Comparison of ENCODE assay signal across 8 cellular contexts in the genomic region with DNA sequence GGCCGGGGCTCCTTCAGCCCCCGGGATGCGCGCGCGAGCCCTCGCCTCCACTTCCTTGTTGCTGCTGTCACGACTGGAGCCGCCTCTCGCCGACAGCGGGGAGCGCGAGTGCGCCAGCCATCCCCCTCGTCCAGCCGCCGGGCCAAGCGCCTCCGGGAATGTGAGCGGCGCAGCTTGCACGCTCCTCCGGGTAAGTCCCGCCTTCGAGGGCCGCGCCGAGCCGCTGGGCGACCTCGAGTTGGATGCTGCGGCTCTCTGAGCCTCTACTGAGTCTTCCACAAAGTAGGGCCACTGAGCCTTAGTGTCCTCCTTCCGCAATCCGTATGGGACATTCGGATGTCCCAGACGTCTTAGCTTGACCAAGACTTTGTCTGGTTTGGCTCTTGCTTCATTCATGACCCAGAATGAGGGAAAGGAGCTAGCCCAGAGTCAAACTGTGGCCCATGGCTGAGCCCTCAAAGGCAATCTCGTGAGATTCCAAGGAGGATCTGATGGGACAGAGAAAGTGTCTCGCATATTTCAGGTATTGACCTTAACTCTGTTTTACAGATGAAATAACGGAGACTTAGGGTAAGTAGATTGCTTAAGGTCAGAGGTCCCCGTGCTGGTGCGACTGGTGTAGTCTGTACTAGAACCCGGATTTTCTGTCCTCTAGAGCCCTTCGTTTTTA. TPM values are rescaled to one million over a fixed set of nuclear protein-coding genes. Genes with fewer than 3 reads are reported as not detected.
DNase-seq lines count a peak whose midpoint lies in the region; ATAC-seq and TF ChIP-seq lines count a peak whose summit lies in the region.

No MANE protein-coding gene starts in this region.

- H3K9me3 ChIP-seq in Caco-2 = no peaks in the 10 kb centered on the region
- no peaks in the 10 kb centered on the region for H3K9me3 ChIP-seq in PC-3 (ENCODE audit: low read length)

- peaks cover 53% of the 10 kb centered on the region for H3K79me2 ChIP-seq in PC-3 (ENCODE audit: low read length)

- H3K9ac ChIP-seq in PC-3 (ENCODE audit: low read length) = peak overlapping the region; percentile 93

- peaks cover 11% of the 10 kb centered on the region for H4K20me1 ChIP-seq in PC-3 (ENCODE audit: low read length)

- peaks cover 27% of the 10 kb centered on the region for H3K4me1 ChIP-seq in Caco-2
- H3K4me1 ChIP-seq in PC-3 (ENCODE audit: insufficient read depth, low read length) = peaks cover 22% of the 10 kb centered on the region

- H3K27ac ChIP-seq in PC-3 (ENCODE audit: low read length) = peak overlapping the region; percentile 63

- H3K27ac Mint-ChIP-seq in Caco-2 (ENCODE audit: unreplicated experiment) = peak overlapping the region; percentile 86
- peak overlapping the region; percentile 85 for H3K27ac Mint-ChIP-seq in activated naive CD4-positive, alpha-beta T cell treated with anti-CD3 and anti-CD28 coated beads for 36 hours
- H3K27ac Mint-ChIP-seq in glutamatergic neuron (ENCODE audit: unreplicated experiment) = peak overlapping the region; percentile 56

- CTCF ChIA-PET in Caco-2 (lab: Charles Lee) = interaction anchor here (0.9 to 1.4 kb wide), 5 partner anchors 11 to 167 kb away, joined by 3 to 10 read pairs (median 8); no protein-coding TSS in a partner anchor
- CTCF ChIA-PET in HEK293T (lab: Yijun Ruan, JAX) = no interaction called here
- CTCF ChIA-PET in PC-3 (lab: Charles Lee) = interaction anchor here (0.9 kb wide), 1 partner anchor 167 kb away, joined by 3 read pairs; no protein-coding TSS in a partner anchor
- CTCF ChIA-PET in activated naive CD4-positive, alpha-beta T cell treated with anti-CD3 and anti-CD28 coated beads for 36 hours (lab: Charles Lee) = interaction anchor here (2.4 kb wide), 1 partner anchor 10 kb away, joined by 14 read pairs; no protein-coding TSS in a partner anchor

- ATAC-seq in PC-3 (peak; percentile 32), GM18520 (IDR thresholded peaks at IDR 0.05; ENCODE audit: unreplicated experiment) (no peak)

- H3K9me2 ChIP-seq in PC-3 (replicated peaks; ENCODE audit: low read length) = no peaks in the 10 kb centered on the region

- peak; percentile 34 to 42 for DNase-seq in Caco-2
- peak; percentile 45 for DNase-seq in HEK293T (ENCODE audit: extremely low spot score)
- DNase-seq in PC-3 = peak; percentile 44
- peak; percentile 55 for DNase-seq in activated naive CD4-positive, alpha-beta T cell treated with anti-CD3 and anti-CD28 coated beads for 36 hours
- DNase-seq in glutamatergic neuron = peak; percentile 70
- DNase-seq in posterior vena cava (ENCODE audit: low spot score) = peak; percentile 92
- no peak for DNase-seq in SIG-M5 treated with dmso at 0.1 percent for 504 hours (lab: John Stamatoyannopoulos, UW; ENCODE audit: unreplicated experiment)

- no TSS peak for BruUV-seq in Caco-2 (replicated peaks; lab: Mats Ljungman, UMichigan)
- BruUV-seq in PC-3 (replicated peaks; lab: Mats Ljungman, UMichigan) = no TSS peak

- H3K4me3 Mint-ChIP-seq in Caco-2 (ENCODE audit: unreplicated experiment) (peak overlapping the region; percentile 85), glutamatergic neuron (ENCODE audit: unreplicated experiment) (peak overlapping the region; percentile 87)
- peak overlapping the region; percentile 86 for H3K4me3 Mint-ChIP-seq in activated naive CD4-positive, alpha-beta T cell treated with anti-CD3 and anti-CD28 coated beads for 36 hours

- H3K27me3 Mint-ChIP-seq in Caco-2 (ENCODE audit: insufficient read depth, unreplicated experiment) (no peaks in the 10 kb centered on the region), glutamatergic neuron (ENCODE audit: unreplicated experiment) (peaks cover 11% of the 10 kb centered on the region)
- no peaks in the 10 kb centered on the region for H3K27me3 Mint-ChIP-seq in activated naive CD4-positive, alpha-beta T cell treated with anti-CD3 and anti-CD28 coated beads for 36 hours (ENCODE audit: low read depth)

- H2AFZ ChIP-seq in PC-3 (ENCODE audit: low read length) = peak overlapping the region; percentile 76

- H3K36me3 Mint-ChIP-seq in Caco-2 (ENCODE audit: insufficient read depth, unreplicated experiment) (peaks cover 53% of the 10 kb centered on the region), glutamatergic neuron (ENCODE audit: unreplicated experiment) (no peaks in the 10 kb centered on the region)
- peaks cover 15% of the 10 kb centered on the region for H3K36me3 Mint-ChIP-seq in activated naive CD4-positive, alpha-beta T cell treated with anti-CD3 and anti-CD28 coated beads for 36 hours (ENCODE audit: low read depth)

- H3K4me1 Mint-ChIP-seq in Caco-2 (ENCODE audit: low read depth, unreplicated experiment) (peaks cover 35% of the 10 kb centered on the region), glutamatergic neuron (ENCODE audit: low read depth, unreplicated experiment) (peaks cover 10% of the 10 kb centered on the region)
- H3K4me1 Mint-ChIP-seq in activated naive CD4-positive, alpha-beta T cell treated with anti-CD3 and anti-CD28 coated beads for 36 hours (ENCODE audit: low read depth) = peaks cover 40% of the 10 kb centered on the region

- no peak for TF ChIP-seq CTCF in Caco-2 (IDR thresholded peaks at IDR 0.05; ENCODE audit: insufficient read depth in 1 of 2, low read depth in 1 of 2, low read length in 1 of 2, severe bottlenecking in 1 of 2, unreplicated experiment in 1 of 2)
- TF ChIP-seq CTCF in PC-3 (conservative IDR thresholded peaks at IDR 0.05; ENCODE audit: low read depth, low read length) = no peak
- no peak for TF ChIP-seq CTCF in glutamatergic neuron (IDR thresholded peaks at IDR 0.05; ENCODE audit: partially characterized antibody, unreplicated experiment)

- POLR2A ChIA-PET in Caco-2 (lab: Charles Lee) = interaction anchor here (0.5 to 1.9 kb wide), 5 partner anchors 25 to 145 kb away, joined by 3 to 7 read pairs (median 4); no protein-coding TSS in a partner anchor
- POLR2A ChIA-PET in HEK293T (lab: Yijun Ruan, JAX) = interaction anchor here (0.5 to 1.8 kb wide), 11 partner anchors 11 to 271 kb away, joined by 3 to 8 read pairs (median 4); a partner anchor contains a TSS
- POLR2A ChIA-PET in PC-3 (lab: Charles Lee; ENCODE audit: unreplicated experiment) = interaction anchor here (0.5 to 1.5 kb wide), 4 partner anchors 16 to 655 kb away, joined by 3 to 12 read pairs (median 4); no protein-coding TSS in a partner anchor

- peak overlapping the region; percentile 72 for H3K4me3 ChIP-seq in Caco-2 (ENCODE audit: low read depth, low read length)
- peak overlapping the region; percentile 89 for H3K4me3 ChIP-seq in PC-3 (ENCODE audit: low read length)

- no peaks in the 10 kb centered on the region for H3F3A ChIP-seq in PC-3 (ENCODE audit: low read length, unreplicated experiment)

- H3K9me3 Mint-ChIP-seq in Caco-2 (ENCODE audit: unreplicated experiment) = no peaks in the 10 kb centered on the region
- H3K9me3 Mint-ChIP-seq in activated naive CD4-positive, alpha-beta T cell treated with anti-CD3 and anti-CD28 coated beads for 36 hours = no peaks in the 10 kb centered on the region
- peaks cover 11% of the 10 kb centered on the region for H3K9me3 Mint-ChIP-seq in glutamatergic neuron (ENCODE audit: unreplicated experiment)

- H3K4me2 ChIP-seq in PC-3 (ENCODE audit: low read length) = peak overlapping the region; percentile 96

- intact Hi-C loops in Caco-2 (cut with micrococcal nuclease; ENCODE audit: unreplicated experiment) = no loop called here
- intact Hi-C loops in PC-3 (cut with micrococcal nuclease) = loop anchor here (1.0 to 10.0 kb wide), 6 partner anchors 16 to 266 kb away; a partner anchor contains a TSS
- intact Hi-C loops in activated naive CD4-positive, alpha-beta T cell treated with anti-CD3 and anti-CD28 coated beads for 36 hours (cut with micrococcal nuclease) = loop anchor here (1.0 to 5.0 kb wide), 10 partner anchors 41 to 1618 kb away; a partner anchor contains a TSS
- intact Hi-C loops in posterior vena cava (cut with DNase I) = no loop called here

- H3K27me3 ChIP-seq in Caco-2 (replicated peaks; ENCODE audit: control insufficient read depth, insufficient read depth, low read length) (no peaks in the 10 kb centered on the region), PC-3 (ENCODE audit: low read length) (no peaks in the 10 kb centered on the region)

- H3K36me3 ChIP-seq in Caco-2 (ENCODE audit: control insufficient read depth, insufficient read depth, low read length) = no peaks in the 10 kb centered on the region; the same call in 1 of the 2 replicates
- H3K36me3 ChIP-seq in PC-3 (ENCODE audit: low read depth, low read length) = peaks cover 15% of the 10 kb centered on the region

TF ChIP-seq in HEK293T, 16 proteins besides CTCF, POLR2A, EP300 and RAD21:
- TF ChIP-seq SUZ12 (IDR thresholded peaks at IDR 0.05) = no peak
- TF ChIP-seq FOXA1 (IDR thresholded peaks at IDR 0.05) = no peak

RNA-seq across cellular contexts. Expression of a gene that starts 0.6 kb away (rescaled TPM):
- 43.8 and 49.5 TPM in 2 replicates for total RNA-seq in Caco-2 (2022)
- 56.6 and 84.7 TPM in 2 replicates for total RNA-seq in PC-3 (2014; rRNA removed)
- 10 to 100 TPM; 24.3 to 26.8 TPM for total RNA-seq in activated naive CD4-positive, alpha-beta T cell treated with anti-CD3 and anti-CD28 coated beads for 36 hours
- total RNA-seq in glutamatergic neuron (ENCODE audit: unreplicated experiment) = 48.6 TPM
- total RNA-seq in posterior vena cava = 10 to 100 TPM; 23.7 to 24.2 TPM

RNA-seq across cellular contexts. Expression of a gene that starts 0.7 kb away (rescaled TPM):
- total RNA-seq in Caco-2 (2022) = 3.0 and 4.3 TPM in 2 replicates
- 3.8 and 5.7 TPM in 2 replicates for total RNA-seq in PC-3 (2014; rRNA removed)
- total RNA-seq in activated naive CD4-positive, alpha-beta T cell treated with anti-CD3 and anti-CD28 coated beads for 36 hours = 1 to 10 TPM; 2.6 to 2.7 TPM
- total RNA-seq in glutamatergic neuron (ENCODE audit: unreplicated experiment) = 3.3 TPM
- total RNA-seq in posterior vena cava = 1 to 10 TPM; 3.8 to 4.7 TPM

RNA-seq across cellular contexts. Expression of a gene that starts 40.6 kb away (rescaled TPM):
- total RNA-seq in Caco-2 (2022) (43.9 and 49.1 TPM in 2 replicates), PC-3 (2014; rRNA removed) (10.8 and 13.1 TPM in 2 replicates), glutamatergic neuron (ENCODE audit: unreplicated experiment) (4.7 TPM), posterior vena cava (10 to 100 TPM; 11.3 to 13.2 TPM)
- 1 to 10 TPM; 3.5 to 3.7 TPM for total RNA-seq in activated naive CD4-positive, alpha-beta T cell treated with anti-CD3 and anti-CD28 coated beads for 36 hours

RNA-seq across cellular contexts. Expression of a gene that starts 56.5 kb away (rescaled TPM):
- 2.5 and 2.6 TPM in 2 replicates for total RNA-seq in Caco-2 (2022)
- total RNA-seq in PC-3 (2014; rRNA removed) = not detected in 2 replicates
- total RNA-seq in activated naive CD4-positive, alpha-beta T cell treated with anti-CD3 and anti-CD28 coated beads for 36 hours = not detected
- not detected for total RNA-seq in glutamatergic neuron (ENCODE audit: unreplicated experiment)
- not detected for total RNA-seq in posterior vena cava

Comparison
In these comparisons a context has a peak if more than half of its experiments do, and no peak if none do; other contexts are left out.
1. intact Hi-C loops: an anchor here in PC-3 (1.0 to 10.0 kb wide) and activated naive CD4-positive, alpha-beta T cell treated with anti-CD3 and anti-CD28 coated beads for 36 hours (1.0 to 5.0 kb wide); none called in Caco-2 and posterior vena cava.